ENCODE assay signal across 20 cellular contexts in genomic region chr7:138297526-138297925, GRCh38.
"Had no signal": no experiment of that assay in that cellular context is flagged by ENCODE, and none has a peak within 500 bp of the region (broad histone marks: within the 10 kb centered on the region; RNA-seq: fewer than 3 reads in every experiment).

No MANE protein-coding gene starts in this region.

- H3K9me3 ChIP-seq: SJSA1 had no signal

- H3K4me3 ChIP-seq: SJSA1, SK-N-MC had no signal

- DNase-seq: IMR-90, Karpas-422, KG1, MV-4-11, NCI-H1048, NCI-H1436, NCI-H187, NCI-H2081, NCI-H2107, NCI-H2227 treated with DMSO at 0.1 percent for 48 hours, NCI-H510A, NCI-H524 treated with DMSO at 0.1 percent for 48 hours, NCI-H69, NCI-H774, Right ventricle myocardium superior, RPMI8226, SIG-M5 had no signal

- H3K27me3 ChIP-seq: SJSA1 had no signal

- H3K4me1 ChIP-seq: SJSA1 had no signal

- H3K36me3 ChIP-seq: SJSA1 had no signal

- H3K27ac ChIP-seq: SJSA1, SK-N-MC had no signal

- FAIRE-seq: RCC 7860 had no signal
